Comparison of ENCODE assay signal across 1 cellular context in genomic region chr2:54455584-54456525, GRCh38.
TF ChIP-seq lines count a peak whose summit lies in the region.

Gene SPTBN1 (plus strand): TSS chr2:54456327. CDS start chr2:54526419, 70,092 bp downstream.

TF ChIP-seq in HepG2, 621 proteins besides CTCF, POLR2A, EP300 and RAD21 (continued from another document and continues in another):
- no peak for TF ChIP-seq SCMH1 (CRISPR knock-in tag; IDR thresholded peaks at IDR 0.05; ENCODE audit: borderline replicate concordance)
- no peak for TF ChIP-seq PREB (CRISPR knock-in tag; IDR thresholded peaks at IDR 0.05)
- TF ChIP-seq KLF16 (CRISPR knock-in tag; IDR thresholded peaks at IDR 0.05): peak in 1 of 2 experiments; percentile 73; a peak in 1 of 4 replicates
- TF ChIP-seq KDM2A (CRISPR knock-in tag; IDR thresholded peaks at IDR 0.05; ENCODE audit: borderline replicate concordance, low read depth): peak; percentile 85
- TF ChIP-seq TFDP1 (CRISPR knock-in tag; IDR thresholded peaks at IDR 0.05; ENCODE audit: borderline replicate concordance): peak; percentile 70; the same call in 1 of the 2 replicates
- peak; percentile 57 for TF ChIP-seq AGO1 (IDR thresholded peaks at IDR 0.05; ENCODE audit: low read depth, low read length, poor library complexity, severe bottlenecking)
- peak; percentile 81 for TF ChIP-seq ARID5B (CRISPR knock-in tag; IDR thresholded peaks at IDR 0.05)
- peak; percentile 37; the same call in 1 of the 2 replicates for TF ChIP-seq FOSL2 (CRISPR knock-in tag; IDR thresholded peaks at IDR 0.05)
- TF ChIP-seq SMAD9 (CRISPR knock-in tag; IDR thresholded peaks at IDR 0.05): peak; percentile 84; the same call in 1 of the 2 replicates
- no peak for TF ChIP-seq TBP (CRISPR knock-in tag; IDR thresholded peaks at IDR 0.05)
- TF ChIP-seq RORA (CRISPR knock-in tag; IDR thresholded peaks at IDR 0.05): no peak
- TF ChIP-seq ZBTB20 (CRISPR knock-in tag; IDR thresholded peaks at IDR 0.05; ENCODE audit: borderline replicate concordance, low read depth): 0 out of 2 replicates have a peak, but pooled peaks have one; percentile 1
- peak; percentile 93 for TF ChIP-seq ZNF883 (CRISPR knock-in tag; IDR thresholded peaks at IDR 0.05; ENCODE audit: not compliant biosample characterization)
- TF ChIP-seq MYC (CRISPR knock-in tag; IDR thresholded peaks at IDR 0.05; ENCODE audit: borderline replicate concordance): peak; percentile 75
- TF ChIP-seq ZXDC (CRISPR knock-in tag; IDR thresholded peaks at IDR 0.05): no peak; the same call in 1 of the 2 replicates
- TF ChIP-seq CBX5 (CRISPR knock-in tag; IDR thresholded peaks at IDR 0.05; ENCODE audit: borderline replicate concordance): peak; percentile 39; the same call in 1 of the 2 replicates
- TF ChIP-seq ZNF589 (CRISPR knock-in tag; conservative IDR thresholded peaks at IDR 0.05): no peak
- peak; percentile 76 for TF ChIP-seq SIX4 (CRISPR knock-in tag; IDR thresholded peaks at IDR 0.05)
- no peak for TF ChIP-seq MAFK (conservative IDR thresholded peaks at IDR 0.05 in 1 of 2, IDR thresholded peaks at IDR 0.05 in 1 of 2; ENCODE audit: low read length in 2 of 2)
- no peak for TF ChIP-seq NBN (conservative IDR thresholded peaks at IDR 0.05)
- no peak; the same call in 1 of the 2 replicates for TF ChIP-seq TGIF2 (CRISPR knock-in tag; IDR thresholded peaks at IDR 0.05)
- 0 out of 2 replicates have a peak, but pooled peaks have one; percentile 32 for TF ChIP-seq ZHX2 (IDR thresholded peaks at IDR 0.05; ENCODE audit: low read depth)
- no peak for TF ChIP-seq ZHX2 (CRISPR knock-in tag; IDR thresholded peaks at IDR 0.05; ENCODE audit: borderline replicate concordance)
- TF ChIP-seq ZNF44 (CRISPR knock-in tag; IDR thresholded peaks at IDR 0.05): no peak
- TF ChIP-seq PPARG (CRISPR knock-in tag; conservative IDR thresholded peaks at IDR 0.05): peak; percentile 20; the same call in 1 of the 2 replicates
- no peak for TF ChIP-seq CREB3 (CRISPR knock-in tag; IDR thresholded peaks at IDR 0.05)
- TF ChIP-seq ZMAT5 (CRISPR knock-in tag; IDR thresholded peaks at IDR 0.05; ENCODE audit: borderline replicate concordance, low read depth): no peak
- TF ChIP-seq SALL1 (CRISPR knock-in tag; IDR thresholded peaks at IDR 0.05): peak; percentile 85
- peak; percentile 70; the same call in 1 of the 2 replicates for TF ChIP-seq CBFB (CRISPR knock-in tag; IDR thresholded peaks at IDR 0.05)
- TF ChIP-seq IKZF1 (IDR thresholded peaks at IDR 0.05): no peak
- 0 out of 2 replicates have a peak, but pooled peaks have one; percentile 65 for TF ChIP-seq RXRA (CRISPR knock-in tag; IDR thresholded peaks at IDR 0.05)
- TF ChIP-seq ZNF646 (CRISPR knock-in tag; IDR thresholded peaks at IDR 0.05): no peak; the same call in 1 of the 2 replicates
- TF ChIP-seq ZNF607 (CRISPR knock-in tag; IDR thresholded peaks at IDR 0.05; ENCODE audit: borderline replicate concordance): peak; percentile 63; the same call in 1 of the 2 replicates
- no peak; the same call in 1 of the 2 replicates for TF ChIP-seq YEATS4 (CRISPR knock-in tag; IDR thresholded peaks at IDR 0.05; ENCODE audit: borderline replicate concordance)
- peak; percentile 68; the same call in 1 of the 2 replicates for TF ChIP-seq MED13 (CRISPR knock-in tag; IDR thresholded peaks at IDR 0.05)
